18 cellular contexts compared by ENCODE assay signal in the genomic region with DNA sequence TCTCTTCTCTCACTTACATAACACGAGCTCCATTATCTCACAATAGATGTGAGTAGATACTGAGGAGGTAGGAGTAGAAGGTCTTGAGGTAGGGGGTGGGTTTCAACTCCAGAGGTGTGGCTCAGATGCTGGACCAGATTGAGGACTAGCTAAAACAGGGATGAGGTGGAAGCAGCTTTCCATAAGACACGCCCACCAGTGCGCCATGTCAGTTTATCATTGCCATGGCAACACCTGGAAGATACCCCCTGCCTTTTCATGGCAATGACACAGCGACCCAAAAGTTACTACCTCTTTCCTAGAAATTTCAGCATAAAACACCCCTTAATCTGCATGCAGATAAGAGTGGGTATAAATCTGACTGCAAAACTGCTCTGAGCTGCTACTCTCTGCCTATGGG. TPM values are rescaled to one million over a fixed set of nuclear protein-coding genes. Genes with fewer than 3 reads are reported as not detected.
DNase-seq lines count a peak whose midpoint lies in the region; ATAC-seq, FAIRE-seq and TF ChIP-seq lines count a peak whose summit lies in the region.
"Had no signal": no experiment of that assay in that cellular context is flagged by ENCODE, and none has a peak within 500 bp of the region (broad histone marks: within the 10 kb centered on the region; RNA-seq: fewer than 3 reads in every experiment).

No MANE protein-coding gene starts in this region.

- no peak overlapping the region for H3K14ac ChIP-seq in H1 (ENCODE audit: insufficient read length)

- no peaks in the 10 kb centered on the region for H3K27me3 ChIP-seq in H1 (replicated peaks in 1 of 4; ENCODE audit: control insufficient read depth in 3 of 4, extremely low read depth in 1 of 4, insufficient read depth in 3 of 4, low read length in 3 of 4)

- H2BK120ac ChIP-seq in H1 (replicated peaks; ENCODE audit: low read depth, low read length) = no peak overlapping the region

- peaks cover 8% of the 10 kb centered on the region for H3K27me3 Mint-ChIP-seq in type B pancreatic cell

- no peak for TF ChIP-seq RAD21 in H1 (IDR thresholded peaks at IDR 0.05 in 1 of 2, conservative IDR thresholded peaks at IDR 0.05 in 1 of 2; ENCODE audit: low read depth in 2 of 2, low read length in 2 of 2)

- H3K79me1 ChIP-seq in H1 (ENCODE audit: low read depth, low read length) = no peaks in the 10 kb centered on the region

- H4K20me1 ChIP-seq in H1 (replicated peaks in 1 of 2; ENCODE audit: control insufficient read depth in 1 of 2, insufficient read depth in 2 of 2, low read length in 2 of 2) = no peaks in the 10 kb centered on the region

- H3K9me3 Mint-ChIP-seq in type B pancreatic cell = no peaks in the 10 kb centered on the region
- H3K9me3 Mint-ChIP-seq: H9 had no signal

- H3K36me3 ChIP-seq in HEK293 (ENCODE audit: control insufficient read depth in 2 of 2, insufficient read depth in 1 of 2, low read length in 2 of 2) (peaks cover 0 to 3% of the 10 kb centered on the region in 2 experiments; a peak in 1 of 3 replicates), H1 (ENCODE audit: control insufficient read depth in 2 of 4, insufficient read depth in 4 of 4, low read length in 3 of 4) (no peaks in the 10 kb centered on the region)

- no peaks in the 10 kb centered on the region for H3K4me1 ChIP-seq in HEK293 (ENCODE audit: control insufficient read depth, insufficient read depth, low read length)
- no peaks in the 10 kb centered on the region for H3K4me1 ChIP-seq in H1 (replicated peaks in 1 of 4; ENCODE audit: control insufficient read depth in 3 of 4, insufficient read depth in 4 of 4, low read length in 3 of 4)
- H3K4me1 ChIP-seq: A549, Caco-2 had no signal

- no peak overlapping the region for H3K4me3 Mint-ChIP-seq in type B pancreatic cell
- H3K4me3 Mint-ChIP-seq: CD4-positive, alpha-beta T cell; H9 had no signal

- no peak for ATAC-seq in GM21723 (IDR thresholded peaks at IDR 0.05; ENCODE audit: unreplicated experiment)
- ATAC-seq in GM18517 (IDR thresholded peaks at IDR 0.05; ENCODE audit: unreplicated experiment) = no peak

- H4K91ac ChIP-seq in H1 (replicated peaks; ENCODE audit: insufficient read length, low read length) = no peak overlapping the region

- CTCF ChIA-PET in HEK293 (lab: Yijun Ruan, JAX) (interaction anchor here (0.8 to 1.8 kb wide), 4 partner anchors 20 to 256 kb away, joined by 3 to 7 read pairs (median 4); no protein-coding TSS in a partner anchor), H1 (lab: Charles Lee; ENCODE audit: partially characterized antibody) (interaction anchor here (0.6 to 1.4 kb wide), 5 partner anchors 13 to 255 kb away, joined by 3 to 5 read pairs (median 4); no protein-coding TSS in a partner anchor)

- WGBS in H1 (ENCODE audit: extremely low coverage in 1 of 2, insufficient coverage in 1 of 2, insufficient read length in 1 of 2, insufficient replicate concordance in 2 of 2, low coverage in 1 of 2, low lambda C conversion rate in 2 of 2, missing lambda C conversion rate in 1 of 2), 2 experiments = 80% methylated on average over 4 of the region's 4 CpGs; no CpG with 5 or more reads in 1 of the 2 experiments

- H3K4ac ChIP-seq in H1 (replicated peaks; ENCODE audit: insufficient read length, low read depth, low read length) = no peak overlapping the region

- H3K9me3 ChIP-seq in HEK293 (ENCODE audit: control insufficient read depth, insufficient read depth, low read depth, low read length) = no peaks in the 10 kb centered on the region; the same call in 1 of the 2 replicates
- H3K9me3 ChIP-seq in H1 (ENCODE audit: insufficient read depth in 2 of 2, low read depth in 1 of 2, low read length in 1 of 2) = no peaks in the 10 kb centered on the region
- H3K9me3 ChIP-seq: A549 had no signal

- TF ChIP-seq EP300 in H1 (IDR thresholded peaks at IDR 0.05; ENCODE audit: borderline replicate concordance in 1 of 2, low read depth in 2 of 2, low read length in 2 of 2) = no peak

- H3K36me3 Mint-ChIP-seq in type B pancreatic cell = no peaks in the 10 kb centered on the region

- no peak overlapping the region for H3K56ac ChIP-seq in H1 (replicated peaks; ENCODE audit: insufficient read length, low read depth, low read length)

- H4K5ac ChIP-seq in H1 (ENCODE audit: insufficient read length, low read depth, low read length) = no peak overlapping the region

- H2BK15ac ChIP-seq in H1 (ENCODE audit: low read length) = no peak overlapping the region

- H3K79me2 ChIP-seq in H1 (ENCODE audit: control insufficient read depth in 1 of 2, insufficient read depth in 2 of 2, low read length in 2 of 2) = no peaks in the 10 kb centered on the region

- no peak overlapping the region for H2AK5ac ChIP-seq in H1 (ENCODE audit: low read depth, low read length)

- no peak overlapping the region for H3K27ac Mint-ChIP-seq in type B pancreatic cell
- H3K27ac Mint-ChIP-seq: CD4-positive, alpha-beta T cell had no signal

- FAIRE-seq in H1 (lab: Jason Lieb, UNC) = peak; percentile 39
- FAIRE-seq: A549, D721Med, G401.6, GM12891 had no signal

- TF ChIP-seq POLR2A in H1 (IDR thresholded peaks at IDR 0.05; ENCODE audit: control extremely low read depth in 1 of 2, low read depth in 2 of 2, low read length in 2 of 2) = no peak

- no peak overlapping the region for H2BK12ac ChIP-seq in H1 (ENCODE audit: low read depth, low read length)

- H3K4me1 Mint-ChIP-seq in type B pancreatic cell (ENCODE audit: unreplicated experiment) = no peaks in the 10 kb centered on the region

- no peak overlapping the region for H4K8ac ChIP-seq in H1 (ENCODE audit: extremely low read depth, insufficient read depth, low read length)

- peak; percentile 62 for DNase-seq in NCI-H2227 (lab: John Stamatoyannopoulos, UW; ENCODE audit: unreplicated experiment)
- DNase-seq in NCI-H2227 treated with DMSO at 0.1 percent for 48 hours (lab: John Stamatoyannopoulos, UW) = no peak
- no peak for DNase-seq in H1 (ENCODE audit: low read depth in 1 of 2, low spot score in 2 of 2)
- DNase-seq in type B pancreatic cell (ENCODE audit: extremely low spot score, unreplicated experiment) = peak; percentile 39
- DNase-seq: AML-193; Caco-2; CD4-positive, alpha-beta T cell; GOT3; H9 had no signal

- no peak overlapping the region for H3K4me3 ChIP-seq in HEK293 (ENCODE audit: low read depth, low read length)
- no peak overlapping the region for H3K4me3 ChIP-seq in H1 (ENCODE audit: extremely low read depth in 1 of 4, insufficient read depth in 2 of 4, low read depth in 3 of 4, low read length in 4 of 4)
- H3K4me3 ChIP-seq: A549 had no signal

- no peak overlapping the region for H2AFZ ChIP-seq in H1 (ENCODE audit: low read length)

- H3K9ac ChIP-seq in H1 (replicated peaks in 1 of 4; ENCODE audit: extremely low read depth in 1 of 4, low read depth in 3 of 4, low read length in 3 of 4) = no peak overlapping the region

- POLR2A ChIA-PET in HEK293 (lab: Yijun Ruan, JAX) = no interaction called here
- POLR2A ChIA-PET in H1 (lab: Charles Lee; ENCODE audit: partially characterized antibody) = no interaction called here

- H2BK20ac ChIP-seq in H1 (ENCODE audit: low read length) = no peak overlapping the region

- no peak overlapping the region for H3K23ac ChIP-seq in H1 (ENCODE audit: insufficient read length)

- H3K18ac ChIP-seq in H1 (ENCODE audit: extremely low read depth, low read length) = no peak overlapping the region

- TF ChIP-seq CTCF in HEK293 (tag by site-specific recombination; IDR thresholded peaks at IDR 0.05) (no peak), H1 (IDR thresholded peaks at IDR 0.05; ENCODE audit: control extremely low read depth in 1 of 3, insufficient read depth in 1 of 3, low read depth in 1 of 3, low read length in 3 of 3) (no peak), type B pancreatic cell (conservative IDR thresholded peaks at IDR 0.05) (no peak)

- H3K27ac ChIP-seq in HEK293 (ENCODE audit: extremely low read depth, low read depth, low read length) (no peak overlapping the region), H1 (ENCODE audit: low read depth, low read length) (no peak overlapping the region)
- H3K27ac ChIP-seq: 22Rv1, A549, C4-2B had no signal

- no peak overlapping the region for H3K4me2 ChIP-seq in H1 (ENCODE audit: insufficient read depth in 1 of 2, low read depth in 2 of 2, low read length in 2 of 2)
- H3K4me2 ChIP-seq: A549 had no signal

- no peak overlapping the region for H2BK5ac ChIP-seq in H1 (ENCODE audit: low read depth, low read length)

- H3K23me2 ChIP-seq in H1 (ENCODE audit: low read depth, low read length) = no peaks in the 10 kb centered on the region

TF ChIP-seq in HEK293, 187 proteins besides CTCF, POLR2A, EP300 and RAD21 (continues in another document):
- peak; percentile 32; the same call in 1 of the 2 replicates for TF ChIP-seq KLF9 (tag by site-specific recombination; IDR thresholded peaks at IDR 0.05; ENCODE audit: low read depth)

TF ChIP-seq in H1, 55 proteins besides CTCF, POLR2A, EP300 and RAD21:
- TF ChIP-seq, protein P1, sequence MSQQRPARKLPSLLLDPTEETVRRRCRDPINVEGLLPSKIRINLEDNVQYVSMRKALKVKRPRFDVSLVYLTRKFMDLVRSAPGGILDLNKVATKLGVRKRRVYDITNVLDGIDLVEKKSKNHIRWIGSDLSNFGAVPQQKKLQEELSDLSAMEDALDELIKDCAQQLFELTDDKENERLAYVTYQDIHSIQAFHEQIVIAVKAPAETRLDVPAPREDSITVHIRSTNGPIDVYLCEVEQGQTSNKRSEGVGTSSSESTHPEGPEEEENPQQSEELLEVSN (IDR thresholded peaks at IDR 0.05) = no peak
- no peak for TF ChIP-seq EZH2 (IDR thresholded peaks at IDR 0.05; ENCODE audit: low read depth, low read length, severe bottlenecking)
- TF ChIP-seq RBBP5 (IDR thresholded peaks at IDR 0.05; ENCODE audit: borderline replicate concordance, low read depth, low read length) = no peak
- TF ChIP-seq TAF7 (optimal IDR thresholded peaks at IDR 0.05; ENCODE audit: borderline replicate concordance, low read depth, low read length) = no peak
- TF ChIP-seq JUND (IDR thresholded peaks at IDR 0.05; ENCODE audit: low read length) = no peak

RNA-seq across cellular contexts. Expression of a gene that starts 44.1 kb away (rescaled TPM):
- total RNA-seq in H1 (2021; fragmentation: NEBNext Ultra II Directional; extraction: Animal tissue kit (Norgen Biotek cat#: 25700)) = 25.1 and 25.5 TPM in 2 replicates
- polyA plus RNA-seq in H1 (2011; rRNA removed) = 27.0 and 51.8 TPM in 2 replicates
- polyA plus RNA-seq in H1 (2011; cell fraction: cytosol; rRNA removed) = 48.8 TPM
- polyA plus RNA-seq in H1 (2011; cell fraction: nucleus; rRNA removed) = 79.7 TPM
- 15.0 to 22.9 TPM (median 20.8 TPM) in 4 replicates for polyA plus RNA-seq in H1 (2012, experiment 1 of 2)
- polyA plus RNA-seq in H1 (2012, experiment 2 of 2) = 16.1 TPM
- 13.7 TPM for polyA plus RNA-seq in H1 (2013, experiment 1 of 2)
- 12.4 TPM for polyA plus RNA-seq in H1 (2013, experiment 2 of 2)
- polyA minus RNA-seq in H1 (2011; rRNA and poly(A)+ RNA removed) = 20.1 and 20.2 TPM in 2 replicates
- 14.8 TPM for polyA minus RNA-seq in H1 (2011; cell fraction: cytosol; rRNA and poly(A)+ RNA removed)
- polyA minus RNA-seq in H1 (2011; cell fraction: nucleus; rRNA and poly(A)+ RNA removed) = 15.7 TPM
- total RNA-seq in type B pancreatic cell (ENCODE audit: low replicate concordance) = 18.1 and 53.2 TPM in 2 replicates

Comparison
In these comparisons a context has a peak if more than half of its experiments do, and no peak if none do; other contexts are left out.
1. DNase-seq: peak in NCI-H2227 (single experiment) and type B pancreatic cell (single experiment); none in NCI-H2227 treated with DMSO at 0.1 percent for 48 hours (single experiment) and H1 (0 of 2).